Comparison of ENCODE assay signal across 8 cellular contexts in genomic region chr1:3649342-3650247, GRCh38. TPM values are rescaled to one million over a fixed set of nuclear protein-coding genes. Genes with fewer than 3 reads are reported as not detected.
DNase-seq lines count a peak whose midpoint lies in the region; ATAC-seq, FAIRE-seq and TF ChIP-seq lines count a peak whose summit lies in the region.

TSS of gene WRAP73 (minus strand) at chr1:3650103. CDS start at chr1:3649999, 104 bp downstream.

- peak within 1 kb of the TSS; percentile 99 for H3K4me3 ChIP-seq in ACC112 (ENCODE audit: low read depth, low read length)
- H3K4me3 ChIP-seq in WI38 (ENCODE audit: low read depth, low read length), result peak within 1 kb of the TSS; percentile 93
- peak within 1 kb of the TSS; percentile 96 for H3K4me3 ChIP-seq in bronchial epithelial cell (ENCODE audit: low read depth, low read length)

- H3K27me3 ChIP-seq in ACC112 (ENCODE audit: insufficient read depth, low read length), result peaks cover 43% of the 10 kb centered on the region
- H3K27me3 ChIP-seq in bronchial epithelial cell (ENCODE audit: control insufficient read depth, insufficient read depth, low read length), result peaks cover 22% of the 10 kb centered on the region

- peak within 1 kb of the TSS; percentile 99 for H2AFZ ChIP-seq in ACC112 (ENCODE audit: low read length, unreplicated experiment)

- ATAC-seq in GM18858 (IDR thresholded peaks at IDR 0.05; ENCODE audit: unreplicated experiment) (peak; percentile 85), HG03066 (IDR thresholded peaks at IDR 0.05; ENCODE audit: low read depth, unreplicated experiment) (peak; percentile 62)

- TF ChIP-seq CTCF in WI38 (IDR thresholded peaks at IDR 0.05; ENCODE audit: low read depth, low read length) (no peak), bronchial epithelial cell (IDR thresholded peaks at IDR 0.05; ENCODE audit: insufficient read depth, low read length, severe bottlenecking) (peak; percentile 26)

- H3K36me3 ChIP-seq in ACC112 (ENCODE audit: insufficient read depth, low read length) (peaks cover under 1% of the 10 kb centered on the region; the same call in 1 of the 2 replicates), bronchial epithelial cell (ENCODE audit: control insufficient read depth, insufficient read depth, low read length) (peaks cover 5% of the 10 kb centered on the region)

- no peak within 1 kb of the TSS for H3K27ac ChIP-seq in ACC112 (ENCODE audit: low read depth, low read length)

- H3K4me1 Mint-ChIP-seq in immature natural killer cell, result peaks cover 21 to 34% of the 10 kb centered on the region in 2 donors

- peak within 1 kb of the TSS in 5 of 6 donors; percentile 51 to 84 (median 66) for H3K27ac Mint-ChIP-seq in immature natural killer cell

- H3K9me3 Mint-ChIP-seq in immature natural killer cell, result no peaks in the 10 kb centered on the region

- peaks cover 5% of the 10 kb centered on the region for H3K79me2 ChIP-seq in ACC112 (ENCODE audit: control insufficient read depth, insufficient read depth, low read length, unreplicated experiment)

- H3K4me1 ChIP-seq in ACC112 (ENCODE audit: control insufficient read depth, insufficient read depth, low read length, unreplicated experiment), result peaks cover 5% of the 10 kb centered on the region

- DNase-seq in NCI-H2227 treated with DMSO at 0.1 percent for 48 hours (lab: John Stamatoyannopoulos, UW), result peak; percentile 89
- peak; percentile 81 for DNase-seq in bronchial epithelial cell (ENCODE audit: low read depth)
- peak; percentile 81 to 85 (median 84) for DNase-seq in immature natural killer cell
- DNase-seq in smooth muscle cell of the brain vasculature (ENCODE audit: low read depth, low spot score), result peak; percentile 72

- H3K36me3 Mint-ChIP-seq in immature natural killer cell, result peaks cover 3 to 12% (median 3%) of the 10 kb centered on the region in 3 donors

- peak within 1 kb of the TSS; percentile 82 to 88 (median 86) for H3K4me3 Mint-ChIP-seq in immature natural killer cell

- H3K27me3 Mint-ChIP-seq in immature natural killer cell (ENCODE audit: low read depth in 3 of 3), result peaks cover 13 to 16% (median 14%) of the 10 kb centered on the region in 3 donors

- no peak for FAIRE-seq in bronchial epithelial cell (lab: Jason Lieb, UNC)

RNA-seq across cellular contexts. Expression of gene WRAP73, which starts in this region (rescaled TPM):
- total RNA-seq in bronchial epithelial cell, result 21.3 and 22.1 TPM in 2 replicates
- polyA plus RNA-seq in immature natural killer cell, result 10 to 100 TPM; 19.9 to 26.8 (median 21.1) TPM
